In the genomic region with DNA sequence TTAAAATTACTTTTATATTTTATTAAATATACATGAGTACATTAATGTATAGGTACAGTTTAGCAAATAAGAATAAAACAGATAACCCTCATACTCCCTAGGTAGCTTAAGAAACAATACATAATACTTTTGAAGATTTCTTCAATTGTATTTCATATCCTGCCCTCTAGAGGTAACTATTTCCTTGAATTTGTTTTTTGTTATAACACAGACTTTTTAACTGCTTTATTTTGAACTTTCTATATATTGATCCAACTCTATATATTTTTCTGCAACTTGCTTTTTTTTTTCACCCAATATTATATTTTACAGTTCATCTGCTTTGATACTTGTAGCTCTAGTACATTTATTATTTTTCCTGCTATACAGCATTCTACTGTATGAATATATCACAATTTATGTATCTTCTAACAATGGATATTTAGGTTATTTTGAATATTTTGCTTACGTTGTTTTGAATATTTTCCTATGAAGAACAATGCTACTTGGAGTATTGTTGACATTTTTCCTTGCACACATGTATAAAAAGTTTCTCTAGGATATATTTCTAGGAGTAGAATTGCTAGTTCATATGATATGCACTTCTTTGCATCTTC, we compare ENCODE assay signal across 10 cellular contexts.
DNase-seq lines count a peak whose midpoint lies in the region; ATAC-seq and TF ChIP-seq lines count a peak whose summit lies in the region.
"Had no signal": no experiment of that assay in that cellular context is flagged by ENCODE, and none has a peak within 500 bp of the region (broad histone marks: within the 10 kb centered on the region; RNA-seq: fewer than 3 reads in every experiment).

No MANE protein-coding gene starts in this region.

- TF ChIP-seq CTCF in GM06990 (IDR thresholded peaks at IDR 0.05; ENCODE audit: insufficient read depth, low read length, poor library complexity, severe bottlenecking) (peak; percentile 18), astrocyte of the spinal cord (IDR thresholded peaks at IDR 0.05; ENCODE audit: low read depth, low read length) (peak; percentile 22), neural progenitor cell (IDR thresholded peaks at IDR 0.05) (peak; percentile 43)

- H3K79me2 ChIP-seq in neural progenitor cell (ENCODE audit: low read depth) = no peaks in the 10 kb centered on the region

- H3K4me2 ChIP-seq in neural progenitor cell = no peak overlapping the region

- no peaks in the 10 kb centered on the region for H4K20me1 ChIP-seq in neural progenitor cell (ENCODE audit: low read depth)

- in situ Hi-C loops in astrocyte of the spinal cord (cut with HindIII; ENCODE audit: low sequenced_read_pairs) = no loop called here

- no peaks in the 10 kb centered on the region for H3K9me3 ChIP-seq in neural progenitor cell (ENCODE audit: low read depth)

- H3K4me1 Mint-ChIP-seq in neural progenitor cell = no peaks in the 10 kb centered on the region

- peaks cover 11% of the 10 kb centered on the region for H3K9me3 Mint-ChIP-seq in neural progenitor cell

- H3K4me3 ChIP-seq in GM06990 (replicated peaks; ENCODE audit: low read depth, low read length) (no peak overlapping the region), astrocyte of the spinal cord (ENCODE audit: low read depth, low read length) (no peak overlapping the region), neural progenitor cell (no peak overlapping the region)

- no peaks in the 10 kb centered on the region for H3K36me3 Mint-ChIP-seq in neural progenitor cell

- no peaks in the 10 kb centered on the region for H3K27me3 ChIP-seq in GM06990 (replicated peaks; ENCODE audit: control insufficient read depth, insufficient read depth, low read length)
- H3K27me3 ChIP-seq in neural progenitor cell = no peaks in the 10 kb centered on the region

- H3K4me1 ChIP-seq in neural progenitor cell = no peaks in the 10 kb centered on the region

- no peaks in the 10 kb centered on the region for H3F3A ChIP-seq in neural progenitor cell (ENCODE audit: low read depth)

- no peak overlapping the region for H3K9ac ChIP-seq in neural progenitor cell

- H3K27ac ChIP-seq in neural progenitor cell = no peak overlapping the region

- peaks cover 2% of the 10 kb centered on the region for H3K27me3 Mint-ChIP-seq in neural progenitor cell (ENCODE audit: insufficient read depth, low read depth)

- no peak overlapping the region for H3K27ac Mint-ChIP-seq in neural progenitor cell

- DNase-seq in GM06990 (ENCODE audit: extremely low read depth, insufficient read length) (no peak), astrocyte of the spinal cord (ENCODE audit: low read depth, low spot score) (peak; percentile 11), neural progenitor cell (ENCODE audit: low spot score) (no peak), SHP77 (lab: John Stamatoyannopoulos, UW) (no peak), amygdala (lab: John Stamatoyannopoulos, UW) (no peak), SKM-1 treated with dmso at 0.1 percent for 144 hours (lab: John Stamatoyannopoulos, UW; ENCODE audit: unreplicated experiment) (no peak)
- DNase-seq: NCI-H1092; stimulated activated CD4-positive, alpha-beta T cell treated with anti-CD3 and anti-CD28 coated beads, Interleukin-2, amount 100 ng/mL, for 24 hours had no signal

- H2AFZ ChIP-seq in neural progenitor cell (replicated peaks) = no peak overlapping the region

- no peaks in the 10 kb centered on the region for H3K36me3 ChIP-seq in GM06990 (ENCODE audit: control insufficient read depth, insufficient read depth, low read length)
- H3K36me3 ChIP-seq in neural progenitor cell = no peaks in the 10 kb centered on the region

- peak; percentile 86 for ATAC-seq in HG02885 (IDR thresholded peaks at IDR 0.05; ENCODE audit: poor library complexity, unreplicated experiment)
- no peak for ATAC-seq in GM18511 (IDR thresholded peaks at IDR 0.05; ENCODE audit: unreplicated experiment)

- H3K4me3 Mint-ChIP-seq in neural progenitor cell = no peak overlapping the region
